Comparison of ENCODE assay signal across 9 cellular contexts in genomic region chr10:27258838-27259532, GRCh38. TPM values are rescaled to one million over a fixed set of nuclear protein-coding genes. Genes with fewer than 3 reads are reported as not detected.
DNase-seq lines count a peak whose midpoint lies in the region; ATAC-seq, FAIRE-seq and TF ChIP-seq lines count a peak whose summit lies in the region.
"Had no signal": no experiment of that assay in that cellular context is flagged by ENCODE, and none has a peak within 500 bp of the region (broad histone marks: within the 10 kb centered on the region; RNA-seq: fewer than 3 reads in every experiment).

No MANE protein-coding gene starts in this region.

- peak overlapping the region; percentile 68 for H3K4me2 ChIP-seq in DOHH2 (ENCODE audit: low read length)
- H3K4me2 ChIP-seq: KMS-11 had no signal

- 3 to 4% methylated on average over 41 to 65 of the region's 65 CpGs for WGBS in pancreas, 2 donors

- peaks cover 12% of the 10 kb centered on the region for H3K36me3 Mint-ChIP-seq in glutamatergic neuron (ENCODE audit: unreplicated experiment)

- peaks cover 45% of the 10 kb centered on the region for H3K27me3 ChIP-seq in DOHH2 (ENCODE audit: control insufficient read depth, low read length)
- peaks cover 34% of the 10 kb centered on the region for H3K27me3 ChIP-seq in H7 (ENCODE audit: control insufficient read depth, insufficient read depth, low read length)
- peaks cover 0 to 22% (median 4%) of the 10 kb centered on the region in 4 donors for H3K27me3 ChIP-seq in pancreas

- H4K20me1 ChIP-seq in DOHH2 (ENCODE audit: control insufficient read depth, insufficient read depth, low read depth, low read length), result no peaks in the 10 kb centered on the region

- H3K27ac ChIP-seq in DOHH2 (ENCODE audit: low read depth, low read length) (no peak overlapping the region), pancreas (no peak overlapping the region)
- H3K27ac ChIP-seq: KMS-11 had no signal

- no peaks in the 10 kb centered on the region for H3K79me2 ChIP-seq in DOHH2 (ENCODE audit: control insufficient read depth, low read length)

- peaks cover 7% of the 10 kb centered on the region for H3K4me1 Mint-ChIP-seq in glutamatergic neuron (ENCODE audit: low read depth, unreplicated experiment)

- ATAC-seq in pancreas, result peak; percentile 68 to 91 (median 83)
- ATAC-seq in HG02970 (IDR thresholded peaks at IDR 0.05; ENCODE audit: low FRiP score, unreplicated experiment), result no peak
- ATAC-seq in GM19328 (IDR thresholded peaks at IDR 0.05; ENCODE audit: unreplicated experiment), result no peak

- peaks cover 10% of the 10 kb centered on the region for H3K27me3 Mint-ChIP-seq in glutamatergic neuron (ENCODE audit: unreplicated experiment)

- no peak for TF ChIP-seq CTCF in DOHH2 (IDR thresholded peaks at IDR 0.05; ENCODE audit: low read depth, low read length, poor library complexity, severe bottlenecking)
- TF ChIP-seq CTCF in glutamatergic neuron (IDR thresholded peaks at IDR 0.05; ENCODE audit: partially characterized antibody, unreplicated experiment), result no peak
- TF ChIP-seq CTCF in pancreas (IDR thresholded peaks at IDR 0.05), result no peak

- intact Hi-C loops in pancreas (cut with DNase I), result no loop called here

- H3K4me3 ChIP-seq in DOHH2 (ENCODE audit: low read length), result peak overlapping the region; percentile 67
- peak overlapping the region; percentile 75 for H3K4me3 ChIP-seq in H7 (ENCODE audit: insufficient read depth, low read depth, low read length)
- H3K4me3 ChIP-seq in pancreas, result peak overlapping the region; percentile 0 to 56 (median 30)

- no peaks in the 10 kb centered on the region; the same call in 1 of the 2 replicates for H3F3A ChIP-seq in DOHH2 (ENCODE audit: control insufficient read depth, insufficient read depth)

- no peak for TF ChIP-seq POLR2A in H54 (IDR thresholded peaks at IDR 0.05; ENCODE audit: low read depth, low read length)

- H3K9me3 Mint-ChIP-seq in glutamatergic neuron (ENCODE audit: unreplicated experiment), result peaks cover 10% of the 10 kb centered on the region

- H3K36me3 ChIP-seq in DOHH2 (ENCODE audit: control insufficient read depth, low read length) (no peaks in the 10 kb centered on the region), H7 (replicated peaks; ENCODE audit: control insufficient read depth, insufficient read depth, low read length) (no peaks in the 10 kb centered on the region), pancreas (no peaks in the 10 kb centered on the region)

- H3K4me3 Mint-ChIP-seq in glutamatergic neuron (ENCODE audit: unreplicated experiment), result peak overlapping the region; percentile 94

- H3K27ac Mint-ChIP-seq in glutamatergic neuron (ENCODE audit: unreplicated experiment), result no peak overlapping the region

- DNase-seq in H7 (peak; percentile 84), glutamatergic neuron (peak; percentile 60), pancreas (peak in 4 of 6 donors; percentile 25 to 71 (median 48)), H54 (ENCODE audit: insufficient read length, low spot score) (no peak)
- DNase-seq in activated T-cell treated with anti-CD3 and anti-CD28 coated beads, Interleukin-2, amount 50 U/mL, for 1 hour, result peak; percentile 54

- H3K9me3 ChIP-seq in DOHH2 (ENCODE audit: control insufficient read depth, insufficient read depth, low read length) (peaks cover 3% of the 10 kb centered on the region; the same call in 1 of the 2 replicates), pancreas (no peaks in the 10 kb centered on the region)

- H3K4me1 ChIP-seq in DOHH2 (ENCODE audit: control insufficient read depth, low read length), result peaks cover 11% of the 10 kb centered on the region
- H3K4me1 ChIP-seq in pancreas, result peaks cover 0 to 4% (median 0%) of the 10 kb centered on the region in 3 donors

- H3K9me2 ChIP-seq in DOHH2 (replicated peaks; ENCODE audit: control insufficient read depth, low read length), result no peaks in the 10 kb centered on the region

- no peak for FAIRE-seq in pancreas (lab: Jason Lieb, UNC)
- FAIRE-seq in H54 (lab: Jason Lieb, UNC), result no peak

RNA-seq across cellular contexts. Expression of gene ACBD5, which starts 18.4 kb away (rescaled TPM):
- total RNA-seq in H7 (2014; rRNA removed; shearing (Covaris generic)), result 17.6 and 26.7 TPM in 2 replicates
- total RNA-seq in glutamatergic neuron (ENCODE audit: unreplicated experiment) (27.0 TPM), pancreas (10 to 100 TPM in 3 of 6 donors, 1 to 10 TPM in 3; 7.7 to 14.7 (median 10.2) TPM)
- polyA plus RNA-seq in pancreas, result 1 to 10 TPM; 5.2 to 7.4 TPM

Comparison
In these comparisons a context has a peak if more than half of its experiments do, and no peak if none do; other contexts are left out.
1. ATAC-seq: peak in pancreas (4 of 4); none in HG02970 (single experiment) and GM19328 (single experiment).
2. Peak in every context shown above with its lines, with median percentiles within 50 percentile points of each other: H3K4me3 ChIP-seq.